Comparison of ENCODE assay signal across 11 cellular contexts in genomic region chr22:30212996-30213441, GRCh38. TPM values are rescaled to one million over a fixed set of nuclear protein-coding genes. Genes with fewer than 3 reads are reported as not detected.
DNase-seq lines count a peak whose midpoint lies in the region; ATAC-seq, FAIRE-seq and TF ChIP-seq lines count a peak whose summit lies in the region.
"Had no signal": no experiment of that assay in that cellular context is flagged by ENCODE, and none has a peak within 500 bp of the region (broad histone marks: within the 10 kb centered on the region; RNA-seq: fewer than 3 reads in every experiment).

No MANE protein-coding gene starts in this region.

- H3K4me3 ChIP-seq in pancreas: no peak overlapping the region
- no peak overlapping the region for H3K4me3 ChIP-seq in CD8-positive, alpha-beta T cell (ENCODE audit: low read depth, low read length)
- H3K4me3 ChIP-seq: gastrocnemius medialis had no signal

- no peaks in the 10 kb centered on the region for H3K9me3 ChIP-seq in pancreas
- no peaks in the 10 kb centered on the region for H3K9me3 ChIP-seq in CD8-positive, alpha-beta T cell (ENCODE audit: low read length)
- H3K9me3 ChIP-seq: gastrocnemius medialis had no signal

- no peaks in the 10 kb centered on the region for H3K27me3 Mint-ChIP-seq in CD8-positive, alpha-beta T cell (ENCODE audit: low read depth)

- H3K4me1 ChIP-seq in pancreas: peaks cover 0 to 5% (median 0%) of the 10 kb centered on the region in 3 donors
- H3K4me1 ChIP-seq in CD8-positive, alpha-beta T cell (ENCODE audit: insufficient read depth, low read length): no peaks in the 10 kb centered on the region
- H3K4me1 ChIP-seq: gastrocnemius medialis had no signal

- H3K27ac Mint-ChIP-seq in CD8-positive, alpha-beta T cell: no peak overlapping the region

- no peaks in the 10 kb centered on the region for H3K9me3 Mint-ChIP-seq in CD8-positive, alpha-beta T cell

- H3K27me3 ChIP-seq in pancreas: no peaks in the 10 kb centered on the region
- H3K27me3 ChIP-seq in CD8-positive, alpha-beta T cell (ENCODE audit: insufficient read depth, low read length): no peaks in the 10 kb centered on the region

- peaks cover 3% of the 10 kb centered on the region for H3K4me1 Mint-ChIP-seq in CD8-positive, alpha-beta T cell (ENCODE audit: low read depth)

- no peaks in the 10 kb centered on the region for H3K36me3 Mint-ChIP-seq in CD8-positive, alpha-beta T cell
- H3K36me3 Mint-ChIP-seq: naive B cell had no signal

- ATAC-seq in pancreas (peak in 2 of 4 donors; percentile 31 to 53), HG02571 (IDR thresholded peaks at IDR 0.05; ENCODE audit: unreplicated experiment) (no peak)
- ATAC-seq in CD8-positive, alpha-beta T cell: no peak

- 68 to 75% methylated on average over 8 of the region's 8 CpGs for WGBS in pancreas, 2 donors

- H3K27ac ChIP-seq in epithelial cell of prostate: peak overlapping the region; percentile 80
- peak overlapping the region in 3 of 4 donors; percentile 9 to 77 (median 74) for H3K27ac ChIP-seq in pancreas
- no peak overlapping the region for H3K27ac ChIP-seq in CD8-positive, alpha-beta T cell (ENCODE audit: low read depth, low read length)
- H3K27ac ChIP-seq: gastrocnemius medialis had no signal

- DNase-seq in GF-D8 (lab: John Stamatoyannopoulos, UW) (peak; percentile 32), NOMO-1 treated with DMSO at 0.1 percent for 48 hours (lab: John Stamatoyannopoulos, UW; ENCODE audit: unreplicated experiment) (peak; percentile 55), epithelial cell of prostate (ENCODE audit: low read depth, low spot score) (no peak), pancreas (peak in 1 of 6 donors; percentile 42), GOT3 (lab: John Stamatoyannopoulos, UW) (no peak), COLO668 (lab: John Stamatoyannopoulos, UW; ENCODE audit: unreplicated experiment) (no peak)
- DNase-seq in CD8-positive, alpha-beta T cell: no peak
- DNase-seq: naive B cell, T-helper 9 cell had no signal

- TF ChIP-seq CTCF in pancreas (IDR thresholded peaks at IDR 0.05): no peak
- TF ChIP-seq CTCF in CD8-positive, alpha-beta T cell (IDR thresholded peaks at IDR 0.05): no peak

- no peak overlapping the region for H3K4me3 Mint-ChIP-seq in CD8-positive, alpha-beta T cell
- H3K4me3 Mint-ChIP-seq: naive B cell had no signal

- POLR2A ChIA-PET in CD8-positive, alpha-beta T cell (lab: Charles Lee): no interaction called here

- intact Hi-C loops in pancreas (cut with DNase I): no loop called here
- intact Hi-C loops in CD8-positive, alpha-beta T cell (cut with DNase I, micrococcal nuclease): no loop called here

- no peak for FAIRE-seq in pancreas (lab: Jason Lieb, UNC)

- CTCF ChIA-PET in CD8-positive, alpha-beta T cell (lab: Charles Lee): no interaction called here

- H3K36me3 ChIP-seq in pancreas: no peaks in the 10 kb centered on the region
- H3K36me3 ChIP-seq in CD8-positive, alpha-beta T cell (ENCODE audit: insufficient read depth, low read length): no peaks in the 10 kb centered on the region
- H3K36me3 ChIP-seq: gastrocnemius medialis had no signal

RNA-seq across cellular contexts. Expression of gene LIF, which starts 33.5 kb away (rescaled TPM):
- total RNA-seq in pancreas: 1 to 10 TPM in 4 of 6 donors, under 1 TPM in 2; 0.32 to 5.8 (median 1.5) TPM
- 1 to 10 TPM; 2.7 to 4.5 TPM for polyA plus RNA-seq in pancreas
- total RNA-seq in CD8-positive, alpha-beta T cell: under 1 TPM; 0.30 to 0.42 TPM
- total RNA-seq: gastrocnemius medialis had no signal

RNA-seq across cellular contexts. Expression of gene OSM, which starts 53.6 kb away (rescaled TPM):
- 1 to 10 TPM in 2 of 6 donors, under 1 TPM in 3, not detected in 1; 0.13 to 1.5 (median 0.38) TPM for total RNA-seq in pancreas
- under 1 TPM; 0.23 to 0.26 TPM for polyA plus RNA-seq in pancreas
- 10 to 100 TPM; 26.1 to 26.5 TPM for total RNA-seq in CD8-positive, alpha-beta T cell

Comparison
In these comparisons a context has a peak if more than half of its experiments do, and no peak if none do; other contexts are left out.
1. DNase-seq: peak in GF-D8 (single experiment) and NOMO-1 treated with DMSO at 0.1 percent for 48 hours (single experiment); none in epithelial cell of prostate (single experiment), CD8-positive, alpha-beta T cell (0 of 7), GOT3 (single experiment) and COLO668 (single experiment).
2. RNA of gene OSM, which starts 53.6 kb away (total RNA-seq): 26.1 to 26.5 TPM in CD8-positive, alpha-beta T cell; 0.13 to 1.5 TPM in pancreas; every median in the first group is over 10 times any median in the second.